ENCODE assay signal across 8 cellular contexts in the genomic region with DNA sequence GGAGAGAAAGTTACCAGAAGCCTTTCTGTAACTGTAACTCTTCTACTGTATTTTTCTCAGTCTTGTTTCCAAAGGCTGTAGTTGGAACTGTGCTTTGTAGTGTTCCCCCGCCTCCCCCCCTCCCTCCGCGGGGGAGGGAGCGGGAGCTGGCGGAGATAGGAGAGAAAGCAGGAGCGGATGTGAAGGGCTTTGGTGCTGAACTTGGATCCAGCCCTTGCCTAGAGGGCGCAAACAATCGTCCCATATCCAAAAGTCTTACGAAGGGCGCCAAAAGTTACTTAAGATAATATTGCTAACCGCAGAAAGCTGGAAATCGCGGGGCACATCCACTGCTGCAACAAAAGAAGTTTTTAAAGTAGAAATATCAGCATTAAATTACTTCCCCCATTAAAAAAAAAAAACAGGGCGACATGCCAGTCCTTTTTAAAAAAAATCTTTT. TPM values are rescaled to one million over a fixed set of nuclear protein-coding genes. Genes with fewer than 3 reads are reported as not detected.
DNase-seq lines count a peak whose midpoint lies in the region; FAIRE-seq and TF ChIP-seq lines count a peak whose summit lies in the region.

No MANE protein-coding gene starts in this region.

- dilution Hi-C loops in endothelial cell of umbilical vein (cut with MboI; ENCODE audit: extremely low pct_ligation_motif_present, low sequenced_read_pairs): no loop called here

- H3K9me1 ChIP-seq in endothelial cell of umbilical vein (replicated peaks; ENCODE audit: control insufficient read depth, extremely low read depth, insufficient read depth, low read length): no peaks in the 10 kb centered on the region

- H3K27ac ChIP-seq in SU-DHL-6 (ENCODE audit: low read depth, low read length) (no peak overlapping the region), endothelial cell of umbilical vein (ENCODE audit: insufficient read depth, low read depth, low read length) (peak overlapping the region; percentile 50), mesenchymal stem cell (ENCODE audit: low read length, poor library complexity, severe bottlenecking) (no peak overlapping the region), tibial artery (peak overlapping the region; percentile 99)

- no peak overlapping the region for H2BK12ac ChIP-seq in mesenchymal stem cell (ENCODE audit: low read length in 2 of 2)

- H3K4me3 ChIP-seq in SU-DHL-6 (ENCODE audit: insufficient read depth, low read length, poor library complexity, severe bottlenecking) (no peak overlapping the region), endothelial cell of umbilical vein (replicated peaks in 1 of 3; ENCODE audit: insufficient read depth in 1 of 3, low read depth in 1 of 3, low read length in 3 of 3) (peak overlapping the region in 1 of 3 experiments; percentile 49), mesenchymal stem cell (ENCODE audit: insufficient read depth in 1 of 2, low read depth in 1 of 2, low read length in 2 of 2) (peak overlapping the region in 1 of 2 experiments; percentile 86), tibial artery (peak overlapping the region; percentile 88 to 95)

- H3K9me3 ChIP-seq in SU-DHL-6 (ENCODE audit: insufficient read depth, low read length) (no peaks in the 10 kb centered on the region), endothelial cell of umbilical vein (replicated peaks; ENCODE audit: control insufficient read depth, insufficient read depth, low read length) (no peaks in the 10 kb centered on the region), mesenchymal stem cell (ENCODE audit: control insufficient read depth, low read length) (no peaks in the 10 kb centered on the region), tibial artery (no peaks in the 10 kb centered on the region)

- no peak overlapping the region for H4K91ac ChIP-seq in mesenchymal stem cell (ENCODE audit: low read length)

- FAIRE-seq in endothelial cell of umbilical vein (lab: Jason Lieb, UNC): peak; percentile 74

- peaks cover 4% of the 10 kb centered on the region for H3K79me1 ChIP-seq in mesenchymal stem cell (replicated peaks; ENCODE audit: low read length, poor library complexity, severe bottlenecking)

- H3K18ac ChIP-seq in mesenchymal stem cell (ENCODE audit: low read depth in 1 of 2, low read length in 2 of 2): no peak overlapping the region

- intact Hi-C loops in endothelial cell of umbilical vein (cut with micrococcal nuclease) (loop anchor here (1.0 to 10.0 kb wide), 5 partner anchors 52 to 645 kb away; a partner anchor contains a TSS), tibial artery (cut with DNase I; ENCODE audit: low total_unique reads) (loop anchor here (5.0 to 10.0 kb wide), 2 partner anchors 38 to 255 kb away; no protein-coding TSS in a partner anchor)

- TF ChIP-seq CTCF in SU-DHL-6 (IDR thresholded peaks at IDR 0.05; ENCODE audit: insufficient read depth, low read length, poor library complexity, severe bottlenecking): no peak
- peak in 1 of 2 donors; percentile 18 for TF ChIP-seq CTCF in endothelial cell of umbilical vein (IDR thresholded peaks at IDR 0.05; ENCODE audit: extremely low read depth in 1 of 2, insufficient read depth in 1 of 2, low read depth in 1 of 2, low read length in 2 of 2)
- peak in 1 of 2 experiments; percentile 28 for TF ChIP-seq CTCF in tibial artery (IDR thresholded peaks at IDR 0.05)

- in situ Hi-C loops in KBM-7 (cut with MboI; ENCODE audit: low pct_unique_long_range_greater_than_20kb, low sequenced_read_pairs): no loop called here

- no peak overlapping the region for H2BK15ac ChIP-seq in mesenchymal stem cell (ENCODE audit: low read depth, poor library complexity, severe bottlenecking)

- H3K4me2 ChIP-seq in SU-DHL-6 (ENCODE audit: low read depth, low read length, poor library complexity, severe bottlenecking): peak overlapping the region; percentile 28
- peak overlapping the region; percentile 93 for H3K4me2 ChIP-seq in endothelial cell of umbilical vein (ENCODE audit: insufficient read depth, low read length)
- peak overlapping the region; percentile 59 for H3K4me2 ChIP-seq in mesenchymal stem cell (ENCODE audit: low read length, poor library complexity, severe bottlenecking)

- POLR2A ChIA-PET in endothelial cell of umbilical vein (lab: Charles Lee): no interaction called here

- peak; percentile 26 for DNase-seq in COR-L47 (lab: John Stamatoyannopoulos, UW)
- DNase-seq in KBM-7: peak; percentile 79
- peak; percentile 82 for DNase-seq in endothelial cell of umbilical vein (ENCODE audit: low read depth, low spot score)
- DNase-seq in mesenchymal stem cell: peak; percentile 80
- peak; percentile 90 to 94 for DNase-seq in tibial artery
- DNase-seq in germinal center (ENCODE audit: low spot score): no peak
- no peak for DNase-seq in GOT3 (lab: John Stamatoyannopoulos, UW)

- peaks cover 58% of the 10 kb centered on the region for H3F3A ChIP-seq in SU-DHL-6 (ENCODE audit: insufficient read depth)

- H4K8ac ChIP-seq in mesenchymal stem cell (ENCODE audit: low read length): no peak overlapping the region

- H3K9ac ChIP-seq in SU-DHL-6 (ENCODE audit: low read length): peak overlapping the region; percentile 10; the same call in 1 of the 2 replicates
- peak overlapping the region; percentile 49 for H3K9ac ChIP-seq in endothelial cell of umbilical vein (replicated peaks; ENCODE audit: extremely low read depth, insufficient read depth, low read length)
- H3K9ac ChIP-seq in mesenchymal stem cell (ENCODE audit: low read length): peak overlapping the region; percentile 96

- no peak for TF ChIP-seq POLR2A in endothelial cell of umbilical vein (IDR thresholded peaks at IDR 0.05; ENCODE audit: low read depth, low read length)

- H3K27me3 ChIP-seq in SU-DHL-6 (ENCODE audit: low read length) (no peaks in the 10 kb centered on the region), endothelial cell of umbilical vein (ENCODE audit: control insufficient read depth in 2 of 2, insufficient read depth in 2 of 2, low read length in 2 of 2) (no peaks in the 10 kb centered on the region), mesenchymal stem cell (ENCODE audit: control insufficient read depth in 1 of 2, insufficient read depth in 1 of 2, low read length in 2 of 2) (no peaks in the 10 kb centered on the region), tibial artery (no peaks in the 10 kb centered on the region)

- BruUV-seq in endothelial cell of umbilical vein (replicated peaks; lab: Mats Ljungman, UMichigan): no TSS peak

- H3K4ac ChIP-seq in mesenchymal stem cell (ENCODE audit: low read depth in 1 of 2, low read length in 2 of 2): no peak overlapping the region

- WGBS in mesenchymal stem cell: 0% methylated on average over 13 of the region's 14 CpGs

- peaks cover under 1% of the 10 kb centered on the region; the same call in 1 of the 2 replicates for H3K36me3 ChIP-seq in SU-DHL-6 (ENCODE audit: low read length)
- H3K36me3 ChIP-seq in endothelial cell of umbilical vein (ENCODE audit: control insufficient read depth in 2 of 2, extremely low read depth in 1 of 2, insufficient read depth in 2 of 2, low read length in 2 of 2): no peaks in the 10 kb centered on the region
- H3K36me3 ChIP-seq in mesenchymal stem cell (ENCODE audit: control insufficient read depth in 1 of 2, insufficient read depth in 2 of 2, low read depth in 1 of 2, low read length in 2 of 2): no peaks in the 10 kb centered on the region
- H3K36me3 ChIP-seq in tibial artery: no peaks in the 10 kb centered on the region

- H2AFZ ChIP-seq in SU-DHL-6 (ENCODE audit: low read depth, low read length, severe bottlenecking) (no peak overlapping the region), endothelial cell of umbilical vein (ENCODE audit: low read depth, low read length) (peak overlapping the region; percentile 98), mesenchymal stem cell (ENCODE audit: low read depth, low read length) (no peak overlapping the region)

- no peaks in the 10 kb centered on the region for H3K9me2 ChIP-seq in SU-DHL-6 (replicated peaks; ENCODE audit: insufficient read depth, low read length)

- no peak overlapping the region for H2AK5ac ChIP-seq in mesenchymal stem cell (ENCODE audit: low read length, severe bottlenecking)

- no peak overlapping the region for H2BK5ac ChIP-seq in mesenchymal stem cell (ENCODE audit: low read depth, low read length, poor library complexity, severe bottlenecking)

- H3K23ac ChIP-seq in mesenchymal stem cell (ENCODE audit: low read length in 2 of 2): no peak overlapping the region

- CTCF ChIA-PET in endothelial cell of umbilical vein (lab: Charles Lee): interaction anchor here (0.6 to 6.1 kb wide), 9 partner anchors 23 to 509 kb away, joined by 3 to 78 read pairs (median 5); no protein-coding TSS in a partner anchor

- no peak overlapping the region for H2BK120ac ChIP-seq in mesenchymal stem cell (ENCODE audit: low read depth, low read length)

- no peak overlapping the region for H3K14ac ChIP-seq in mesenchymal stem cell (ENCODE audit: low read length in 2 of 2)

- H4K20me1 ChIP-seq in SU-DHL-6 (ENCODE audit: low read depth, low read length) (peaks cover 8% of the 10 kb centered on the region; the same call in 1 of the 2 replicates), endothelial cell of umbilical vein (replicated peaks; ENCODE audit: control insufficient read depth, extremely low read depth, insufficient read depth, low read length) (peaks cover under 1% of the 10 kb centered on the region)

- peaks cover 49% of the 10 kb centered on the region for H3K4me1 ChIP-seq in endothelial cell of umbilical vein (ENCODE audit: control insufficient read depth, extremely low read depth, insufficient read depth, low read length)
- no peaks in the 10 kb centered on the region for H3K4me1 ChIP-seq in mesenchymal stem cell (ENCODE audit: control insufficient read depth, insufficient read depth, low read depth, low read length)
- H3K4me1 ChIP-seq in tibial artery: peaks cover 0 to 48% (median 30%) of the 10 kb centered on the region in 4 donors

- H3K79me2 ChIP-seq in SU-DHL-6 (ENCODE audit: insufficient read depth, low read length): no peaks in the 10 kb centered on the region; the same call in 1 of the 2 replicates
- H3K79me2 ChIP-seq in endothelial cell of umbilical vein (ENCODE audit: control insufficient read depth, insufficient read depth, low read length): peaks cover 24% of the 10 kb centered on the region

TF ChIP-seq in endothelial cell of umbilical vein, 7 proteins besides CTCF, POLR2A, EP300 and RAD21 (continues in another document):
- TF ChIP-seq POLR2AphosphoS5 (IDR thresholded peaks at IDR 0.05; ENCODE audit: insufficient read depth, low read depth, low read length) (no peak), GATA2 (IDR thresholded peaks at IDR 0.05; ENCODE audit: insufficient read depth, insufficient read length, low read depth, low read length) (no peak), MYC (IDR thresholded peaks at IDR 0.05; ENCODE audit: low read depth, low read length) (no peak)

RNA-seq across cellular contexts. Expression of a gene that starts 2.4 kb away (rescaled TPM):
- total RNA-seq in endothelial cell of umbilical vein: 41.3 and 47.0 TPM in 2 replicates
- polyA plus RNA-seq in endothelial cell of umbilical vein: 25.5 and 31.2 TPM in 2 replicates
- 15.5 and 15.8 TPM in 2 replicates for polyA plus RNA-seq in endothelial cell of umbilical vein (2011; cell fraction: cytosol; rRNA removed)
- polyA plus RNA-seq in endothelial cell of umbilical vein (2011; cell fraction: nucleus; rRNA removed): 23.4 and 25.6 TPM in 2 replicates
- 11.7 and 12.9 TPM in 2 replicates for polyA plus RNA-seq in endothelial cell of umbilical vein (2012)
- 85.6 and 92.4 TPM in 2 replicates for polyA minus RNA-seq in endothelial cell of umbilical vein
- polyA minus RNA-seq in endothelial cell of umbilical vein (2011; cell fraction: cytosol; rRNA and poly(A)+ RNA removed): 32.8 TPM
- polyA minus RNA-seq in endothelial cell of umbilical vein (2011; cell fraction: nucleus; rRNA and poly(A)+ RNA removed): 103 and 113 TPM in 2 replicates
- 5.0 TPM for polyA plus RNA-seq in mesenchymal stem cell (2013, experiment 1 of 2)
- 4.9 TPM for polyA plus RNA-seq in mesenchymal stem cell (2013, experiment 2 of 2)

Comparison
In these comparisons a context has a peak if more than half of its experiments do, and no peak if none do; other contexts are left out.
1. DNase-seq: peak in COR-L47 (single experiment), KBM-7 (single experiment), endothelial cell of umbilical vein (single experiment), mesenchymal stem cell (single experiment) and tibial artery (2 of 2); none in germinal center (single experiment) and GOT3 (single experiment).
2. H3K27ac ChIP-seq: peak in endothelial cell of umbilical vein (single experiment) and tibial artery (2 of 2); none in SU-DHL-6 (single experiment) and mesenchymal stem cell (single experiment).
3. H3K4me2 ChIP-seq: peak in every context shown above with its lines; median percentile 93 in endothelial cell of umbilical vein; 59 in mesenchymal stem cell; 28 in SU-DHL-6.
4. H3K9ac ChIP-seq: peak in every context shown above with its lines; median percentile 96 in mesenchymal stem cell; 49 in endothelial cell of umbilical vein; 10 in SU-DHL-6.